Comparison of ENCODE assay signal across 1 cellular context in genomic region chr9:132986114-132986513, GRCh38.
TF ChIP-seq lines count a peak whose summit lies in the region.

No MANE protein-coding gene starts in this region.

TF ChIP-seq in HCT116, 20 proteins besides CTCF, POLR2A, EP300 and RAD21 (continued from another document):
- TF ChIP-seq, protein P1, sequence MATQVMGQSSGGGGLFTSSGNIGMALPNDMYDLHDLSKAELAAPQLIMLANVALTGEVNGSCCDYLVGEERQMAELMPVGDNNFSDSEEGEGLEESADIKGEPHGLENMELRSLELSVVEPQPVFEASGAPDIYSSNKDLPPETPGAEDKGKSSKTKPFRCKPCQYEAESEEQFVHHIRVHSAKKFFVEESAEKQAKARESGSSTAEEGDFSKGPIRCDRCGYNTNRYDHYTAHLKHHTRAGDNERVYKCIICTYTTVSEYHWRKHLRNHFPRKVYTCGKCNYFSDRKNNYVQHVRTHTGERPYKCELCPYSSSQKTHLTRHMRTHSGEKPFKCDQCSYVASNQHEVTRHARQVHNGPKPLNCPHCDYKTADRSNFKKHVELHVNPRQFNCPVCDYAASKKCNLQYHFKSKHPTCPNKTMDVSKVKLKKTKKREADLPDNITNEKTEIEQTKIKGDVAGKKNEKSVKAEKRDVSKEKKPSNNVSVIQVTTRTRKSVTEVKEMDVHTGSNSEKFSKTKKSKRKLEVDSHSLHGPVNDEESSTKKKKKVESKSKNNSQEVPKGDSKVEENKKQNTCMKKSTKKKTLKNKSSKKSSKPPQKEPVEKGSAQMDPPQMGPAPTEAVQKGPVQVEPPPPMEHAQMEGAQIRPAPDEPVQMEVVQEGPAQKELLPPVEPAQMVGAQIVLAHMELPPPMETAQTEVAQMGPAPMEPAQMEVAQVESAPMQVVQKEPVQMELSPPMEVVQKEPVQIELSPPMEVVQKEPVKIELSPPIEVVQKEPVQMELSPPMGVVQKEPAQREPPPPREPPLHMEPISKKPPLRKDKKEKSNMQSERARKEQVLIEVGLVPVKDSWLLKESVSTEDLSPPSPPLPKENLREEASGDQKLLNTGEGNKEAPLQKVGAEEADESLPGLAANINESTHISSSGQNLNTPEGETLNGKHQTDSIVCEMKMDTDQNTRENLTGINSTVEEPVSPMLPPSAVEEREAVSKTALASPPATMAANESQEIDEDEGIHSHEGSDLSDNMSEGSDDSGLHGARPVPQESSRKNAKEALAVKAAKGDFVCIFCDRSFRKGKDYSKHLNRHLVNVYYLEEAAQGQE (IDR thresholded peaks at IDR 0.05; ENCODE audit: low read depth): no peak
- TF ChIP-seq EZH2 (IDR thresholded peaks at IDR 0.05) (no peak), ZFX (IDR thresholded peaks at IDR 0.05) (no peak), ELF1 (IDR thresholded peaks at IDR 0.05; ENCODE audit: borderline replicate concordance, low read depth) (no peak), FOSL1 (IDR thresholded peaks at IDR 0.05; ENCODE audit: low read depth) (no peak), SP1 (IDR thresholded peaks at IDR 0.05; ENCODE audit: low read depth) (no peak), POLR2AphosphoS5 (IDR thresholded peaks at IDR 0.05; ENCODE audit: low read depth, low read length) (no peak), JUND (IDR thresholded peaks at IDR 0.05) (no peak), SRF (IDR thresholded peaks at IDR 0.05; ENCODE audit: low read depth) (no peak)
- TF ChIP-seq, protein P2, sequence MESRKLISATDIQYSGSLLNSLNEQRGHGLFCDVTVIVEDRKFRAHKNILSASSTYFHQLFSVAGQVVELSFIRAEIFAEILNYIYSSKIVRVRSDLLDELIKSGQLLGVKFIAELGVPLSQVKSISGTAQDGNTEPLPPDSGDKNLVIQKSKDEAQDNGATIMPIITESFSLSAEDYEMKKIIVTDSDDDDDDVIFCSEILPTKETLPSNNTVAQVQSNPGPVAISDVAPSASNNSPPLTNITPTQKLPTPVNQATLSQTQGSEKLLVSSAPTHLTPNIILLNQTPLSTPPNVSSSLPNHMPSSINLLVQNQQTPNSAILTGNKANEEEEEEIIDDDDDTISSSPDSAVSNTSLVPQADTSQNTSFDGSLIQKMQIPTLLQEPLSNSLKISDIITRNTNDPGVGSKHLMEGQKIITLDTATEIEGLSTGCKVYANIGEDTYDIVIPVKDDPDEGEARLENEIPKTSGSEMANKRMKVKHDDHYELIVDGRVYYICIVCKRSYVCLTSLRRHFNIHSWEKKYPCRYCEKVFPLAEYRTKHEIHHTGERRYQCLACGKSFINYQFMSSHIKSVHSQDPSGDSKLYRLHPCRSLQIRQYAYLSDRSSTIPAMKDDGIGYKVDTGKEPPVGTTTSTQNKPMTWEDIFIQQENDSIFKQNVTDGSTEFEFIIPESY (IDR thresholded peaks at IDR 0.05; ENCODE audit: extremely low read depth, insufficient replicate concordance, low read length): no peak
- TF ChIP-seq, protein P3, sequence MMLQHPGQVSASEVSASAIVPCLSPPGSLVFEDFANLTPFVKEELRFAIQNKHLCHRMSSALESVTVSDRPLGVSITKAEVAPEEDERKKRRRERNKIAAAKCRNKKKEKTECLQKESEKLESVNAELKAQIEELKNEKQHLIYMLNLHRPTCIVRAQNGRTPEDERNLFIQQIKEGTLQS (IDR thresholded peaks at IDR 0.05): no peak
- TF ChIP-seq, protein P4, sequence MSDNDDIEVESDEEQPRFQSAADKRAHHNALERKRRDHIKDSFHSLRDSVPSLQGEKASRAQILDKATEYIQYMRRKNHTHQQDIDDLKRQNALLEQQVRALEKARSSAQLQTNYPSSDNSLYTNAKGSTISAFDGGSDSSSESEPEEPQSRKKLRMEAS (IDR thresholded peaks at IDR 0.05): no peak
